ENCODE assay signal across 20 cellular contexts in the genomic region with DNA sequence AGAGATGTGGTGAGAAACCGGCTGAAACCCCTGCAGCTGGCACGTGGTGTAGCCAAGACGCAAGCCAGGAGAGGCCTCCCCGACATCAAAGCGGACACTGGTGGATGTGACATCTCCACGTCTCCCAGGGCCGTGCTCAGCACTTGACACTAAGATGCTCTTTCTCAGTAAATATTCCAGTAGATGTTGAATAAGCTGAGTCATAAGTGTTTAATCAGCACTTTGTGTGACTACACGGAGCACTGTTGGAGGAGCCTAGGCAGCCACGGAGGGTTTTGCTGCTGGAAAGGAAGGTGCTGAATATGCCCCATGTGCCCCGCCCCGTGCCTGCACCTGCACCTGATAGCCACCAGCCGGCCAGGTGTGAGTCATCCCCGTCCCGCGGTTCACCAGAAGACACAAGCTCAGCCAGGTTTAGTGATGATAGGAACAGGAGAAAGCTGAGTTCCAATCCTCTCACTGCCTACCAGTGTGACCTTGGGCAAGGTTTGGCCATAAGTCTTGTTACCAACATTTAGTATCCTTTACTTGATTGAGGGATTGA.
DNase-seq lines count a peak whose midpoint lies in the region; ATAC-seq lines count a peak whose summit lies in the region.
"Had no signal": no experiment of that assay in that cellular context is flagged by ENCODE, and none has a peak within 500 bp of the region (broad histone marks: within the 10 kb centered on the region; RNA-seq: fewer than 3 reads in every experiment).

No MANE protein-coding gene starts in this region.

- ATAC-seq in HG03196 (IDR thresholded peaks at IDR 0.05; ENCODE audit: unreplicated experiment): no peak
- ATAC-seq: activated T-helper 17 cell treated with anti-CD3 and anti-CD28 coated beads, Interleukin-2, amount 50 U/mL, for 72 hours; natural killer cell; pancreas; stimulated activated naive CD8-positive, alpha-beta T cell treated with anti-CD3 and anti-CD28 coated beads, Interleukin-15, amount 100 ng/mL, for 72 hours; T-cell had no signal

- DNase-seq in COLO668 (lab: John Stamatoyannopoulos, UW; ENCODE audit: unreplicated experiment) (peak; percentile 70), ELF-1 (ENCODE audit: low read depth, low spot score) (peak; percentile 15), RPMI8226 (peak; percentile 86), islet precursor cell (peak; percentile 71), middle frontal gyrus (ENCODE audit: extremely low spot score, low spot score) (no peak), hypothalamus (lab: John Stamatoyannopoulos, UW) (no peak)
- no peak for DNase-seq in activated CD4-positive, CD25-positive, alpha-beta regulatory T cell treated with anti-CD3 and anti-CD28 coated beads, Interleukin-2, amount 50 U/mL, for 72 hours
- DNase-seq: activated CD4-positive, alpha-beta T cell treated with anti-CD3 and anti-CD28 coated beads for 1 hour; dorsolateral prefrontal cortex; KG1; natural killer cell; NCI-H146; NCI-H510A; pancreas; SJCRH30; T-cell; tibial artery had no signal

Comparison
In these comparisons a context has a peak if more than half of its experiments do, and no peak if none do; other contexts are left out.
1. DNase-seq: peak in COLO668 (single experiment), ELF-1 (single experiment), RPMI8226 (single experiment) and islet precursor cell (single experiment); none in activated CD4-positive, CD25-positive, alpha-beta regulatory T cell treated with anti-CD3 and anti-CD28 coated beads, Interleukin-2, amount 50 U/mL, for 72 hours (single experiment), middle frontal gyrus (single experiment) and hypothalamus (0 of 51).